Comparison of ENCODE assay signal across 8 cellular contexts in genomic region chr5:131635755-131636479, GRCh38. TPM values are rescaled to one million over a fixed set of nuclear protein-coding genes. Genes with fewer than 3 reads are reported as not detected.
DNase-seq lines count a peak whose midpoint lies in the region; ATAC-seq and TF ChIP-seq lines count a peak whose summit lies in the region.

No MANE protein-coding gene starts in this region.

- intact Hi-C loops in transverse colon (cut with DNase I; ENCODE audit: low total_unique reads), result no loop called here

- 2 to 3% methylated on average over 16 of the region's 16 CpGs for WGBS in lung, 2 donors
- 1 to 5% methylated on average over 6 to 16 of the region's 16 CpGs for WGBS in transverse colon (ENCODE audit: low coverage in 1 of 2), 2 donors

- DNase-seq in activated CD4-positive, alpha-beta T cell treated with anti-CD3 and anti-CD28 coated beads, Interleukin-2, amount 50 U/mL, for 1 hour, result peak; percentile 11
- DNase-seq in activated CD4-positive, alpha-beta T cell treated with anti-CD3 and anti-CD28 coated beads, Interleukin-2, amount 50 U/mL, for 48 hours, result no peak
- DNase-seq in coronary artery (ENCODE audit: low spot score), result no peak
- DNase-seq in lung (ENCODE audit: low spot score), result no peak
- DNase-seq in transverse colon, result no peak

- no peak for TF ChIP-seq EP300 in transverse colon (IDR thresholded peaks at IDR 0.05; ENCODE audit: low read depth)

- in situ Hi-C loops in transverse colon (cut with MboI; ENCODE audit: low pct_ligation_motif_present in 1 of 4, low pct_unique_long_range_greater_than_20kb in 1 of 4, low sequenced_read_pairs in 3 of 4), result loop anchor here in 2 of 4 donors (10.0 kb wide), 1 partner anchor 159 kb away; the partner anchor contains the start of gene FNIP1 (in 2 of the 2)

- TF ChIP-seq POLR2A in transverse colon (IDR thresholded peaks at IDR 0.05), result no peak

- TF ChIP-seq CTCF in coronary artery (IDR thresholded peaks at IDR 0.05) (no peak), lung (IDR thresholded peaks at IDR 0.05; ENCODE audit: control extremely low read depth, extremely low read depth) (no peak), transverse colon (IDR thresholded peaks at IDR 0.05) (no peak)

- H3K36me3 ChIP-seq in lung (ENCODE audit: control insufficient read depth in 2 of 2, insufficient read depth in 2 of 2, low read length in 2 of 2), result no peaks in the 10 kb centered on the region
- no peaks in the 10 kb centered on the region for H3K36me3 ChIP-seq in transverse colon

- H3K27ac ChIP-seq in coronary artery (peak overlapping the region; percentile 94 to 96), lung (ENCODE audit: low read depth in 1 of 2, low read length in 1 of 2) (peak overlapping the region; percentile 99 to 100), transverse colon (peak overlapping the region; percentile 93 to 100 (median 98))

- H3K4me1 ChIP-seq in lung (ENCODE audit: control insufficient read depth in 2 of 2, insufficient read depth in 2 of 2, low read length in 2 of 2) (peaks cover under 1 to 3% of the 10 kb centered on the region in 2 donors), transverse colon (peaks cover 13 to 44% (median 39%) of the 10 kb centered on the region in 4 donors)

- H3K27me3 ChIP-seq in lung (ENCODE audit: control insufficient read depth, insufficient read depth), result no peaks in the 10 kb centered on the region
- no peaks in the 10 kb centered on the region for H3K27me3 ChIP-seq in transverse colon

- H3K9me3 ChIP-seq in lung (ENCODE audit: control insufficient read depth in 2 of 2, insufficient read depth in 1 of 2, low read length in 1 of 2) (no peaks in the 10 kb centered on the region), transverse colon (no peaks in the 10 kb centered on the region)

- H3K4me3 ChIP-seq in coronary artery, result peak overlapping the region; percentile 97
- peak overlapping the region; percentile 46 for H3K4me3 ChIP-seq in lung
- H3K4me3 ChIP-seq in transverse colon, result peak overlapping the region; percentile 35 to 78 (median 74)

- ATAC-seq in lung (ENCODE audit: insufficient read depth, low FRiP score) (peak; percentile 0), GM21825 (IDR thresholded peaks at IDR 0.05; ENCODE audit: unreplicated experiment) (no peak), GM21515 (IDR thresholded peaks at IDR 0.05; ENCODE audit: unreplicated experiment) (no peak)

TF ChIP-seq in PFSK-1, 5 proteins besides CTCF, POLR2A, EP300 and RAD21:
- TF ChIP-seq, protein P1, sequence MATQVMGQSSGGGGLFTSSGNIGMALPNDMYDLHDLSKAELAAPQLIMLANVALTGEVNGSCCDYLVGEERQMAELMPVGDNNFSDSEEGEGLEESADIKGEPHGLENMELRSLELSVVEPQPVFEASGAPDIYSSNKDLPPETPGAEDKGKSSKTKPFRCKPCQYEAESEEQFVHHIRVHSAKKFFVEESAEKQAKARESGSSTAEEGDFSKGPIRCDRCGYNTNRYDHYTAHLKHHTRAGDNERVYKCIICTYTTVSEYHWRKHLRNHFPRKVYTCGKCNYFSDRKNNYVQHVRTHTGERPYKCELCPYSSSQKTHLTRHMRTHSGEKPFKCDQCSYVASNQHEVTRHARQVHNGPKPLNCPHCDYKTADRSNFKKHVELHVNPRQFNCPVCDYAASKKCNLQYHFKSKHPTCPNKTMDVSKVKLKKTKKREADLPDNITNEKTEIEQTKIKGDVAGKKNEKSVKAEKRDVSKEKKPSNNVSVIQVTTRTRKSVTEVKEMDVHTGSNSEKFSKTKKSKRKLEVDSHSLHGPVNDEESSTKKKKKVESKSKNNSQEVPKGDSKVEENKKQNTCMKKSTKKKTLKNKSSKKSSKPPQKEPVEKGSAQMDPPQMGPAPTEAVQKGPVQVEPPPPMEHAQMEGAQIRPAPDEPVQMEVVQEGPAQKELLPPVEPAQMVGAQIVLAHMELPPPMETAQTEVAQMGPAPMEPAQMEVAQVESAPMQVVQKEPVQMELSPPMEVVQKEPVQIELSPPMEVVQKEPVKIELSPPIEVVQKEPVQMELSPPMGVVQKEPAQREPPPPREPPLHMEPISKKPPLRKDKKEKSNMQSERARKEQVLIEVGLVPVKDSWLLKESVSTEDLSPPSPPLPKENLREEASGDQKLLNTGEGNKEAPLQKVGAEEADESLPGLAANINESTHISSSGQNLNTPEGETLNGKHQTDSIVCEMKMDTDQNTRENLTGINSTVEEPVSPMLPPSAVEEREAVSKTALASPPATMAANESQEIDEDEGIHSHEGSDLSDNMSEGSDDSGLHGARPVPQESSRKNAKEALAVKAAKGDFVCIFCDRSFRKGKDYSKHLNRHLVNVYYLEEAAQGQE (IDR thresholded peaks at IDR 0.05; ENCODE audit: insufficient read depth in 1 of 2, low read depth in 2 of 2, low read length in 2 of 2), result no peak
- no peak for TF ChIP-seq POLR2AphosphoS5 (IDR thresholded peaks at IDR 0.05; ENCODE audit: low read depth, low read length)
- no peak for TF ChIP-seq FOXP2 (optimal IDR thresholded peaks at IDR 0.05; ENCODE audit: borderline replicate concordance, extremely low read depth, extremely low read length, insufficient read depth)
- TF ChIP-seq TAF1 (IDR thresholded peaks at IDR 0.05; ENCODE audit: borderline replicate concordance, insufficient read depth, low read length), result 0 out of 2 replicates have a peak, but pooled peaks have one; percentile 26
- no peak for TF ChIP-seq SIN3A (IDR thresholded peaks at IDR 0.05; ENCODE audit: borderline replicate concordance, insufficient read depth, low read length)

RNA-seq across cellular contexts. Expression of gene RAPGEF6, which starts 0.9 kb away (rescaled TPM):
- polyA plus RNA-seq in PFSK-1 (2012; ENCODE audit: insufficient read length, low read depth), result 3.2 TPM
- total RNA-seq in lung (10 to 100 TPM; 16.7 to 73.1 TPM), transverse colon (10 to 100 TPM; 21.3 to 40.3 (median 35.9) TPM)
- polyA plus RNA-seq in lung, result 1 to 10 TPM; 3.9 to 5.0 TPM

Comparison
In these comparisons a context has a peak if more than half of its experiments do, and no peak if none do; other contexts are left out.
1. H3K4me3 ChIP-seq: peak in every context shown above with its lines; median percentile 97 in coronary artery; 74 in transverse colon; 46 in lung.